In the genomic region with DNA sequence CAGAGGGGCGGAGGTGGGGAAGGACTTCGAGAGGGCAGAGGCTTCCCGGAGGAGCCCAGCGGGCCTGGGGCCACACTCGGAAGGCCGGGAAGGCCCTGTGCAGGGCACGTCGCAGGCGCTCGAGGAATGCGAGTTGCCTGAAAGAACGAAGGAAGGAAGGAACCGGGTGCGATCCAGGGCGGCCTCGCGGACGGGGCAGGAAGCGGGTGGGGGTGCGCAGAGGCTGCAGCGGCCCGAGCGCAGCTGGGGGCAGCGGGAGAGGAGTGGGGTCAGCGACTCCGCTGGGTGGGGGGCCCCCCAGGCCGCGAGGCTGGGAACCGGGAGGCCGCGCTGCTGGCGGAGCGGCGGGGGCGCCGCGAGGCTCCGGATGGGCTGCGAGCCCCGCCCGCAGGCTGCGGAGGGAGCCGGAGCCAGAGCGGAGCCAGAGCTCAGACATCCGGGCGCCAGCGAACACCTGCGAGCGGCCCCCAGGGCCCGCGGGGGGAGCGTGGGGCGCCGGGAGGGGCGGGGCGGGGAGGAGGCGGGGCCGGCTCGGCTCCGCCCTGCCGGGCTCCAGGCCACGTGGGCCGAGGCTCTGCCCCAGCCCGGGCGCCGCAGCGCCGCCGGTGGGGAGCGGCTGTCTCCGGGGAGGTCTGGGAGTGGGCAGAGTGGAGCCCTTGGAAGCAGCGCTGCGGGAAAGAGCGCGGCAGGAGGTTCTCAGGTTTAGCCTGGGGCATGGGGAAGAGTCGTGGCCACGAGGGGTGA, we compare ENCODE assay signal across 8 cellular contexts. TPM values are rescaled to one million over a fixed set of nuclear protein-coding genes. Genes with fewer than 3 reads are reported as not detected.
A peak's percentile ranks its signal among the peaks of the same experiment; 100 is the strongest.
DNase-seq lines count a peak whose midpoint lies in the region; ATAC-seq, FAIRE-seq and TF ChIP-seq lines count a peak whose summit lies in the region.

No MANE protein-coding gene starts in this region.

- H3K9me3 Mint-ChIP-seq in activated CD4-positive, alpha-beta T cell treated with anti-CD3 and anti-CD28 coated beads, Interleukin-2, amount 10 ng/mL, durations not matched to agents 24 days and 14 days, result no peaks in the 10 kb centered on the region

- FAIRE-seq in HepG2 (lab: Jason Lieb, UNC), result no peak

- H3K27ac ChIP-seq in colonic mucosa (peak overlapping the region; percentile 92), HepG2 (ENCODE audit: extremely low read length, insufficient read depth, low read length) (peak overlapping the region; percentile 98)

- H3K4me1 ChIP-seq in colonic mucosa (peaks cover 12% of the 10 kb centered on the region), HepG2 (ENCODE audit: insufficient read depth, low read length) (peaks cover 69% of the 10 kb centered on the region)

- peaks cover 11% of the 10 kb centered on the region for H3K27me3 Mint-ChIP-seq in activated CD4-positive, alpha-beta T cell treated with anti-CD3 and anti-CD28 coated beads, Interleukin-2, amount 10 ng/mL, durations not matched to agents 24 days and 14 days

- H3K4me3 ChIP-seq in AG10803 (ENCODE audit: low read length) (peak overlapping the region; percentile 96), colonic mucosa (peak overlapping the region; percentile 58), HepG2 (replicated peaks in 1 of 3; ENCODE audit: insufficient read depth in 1 of 3, low read depth in 2 of 3, low read length in 3 of 3) (peak overlapping the region; percentile 52 to 72 (median 55); a peak in 5 of 6 replicates)

- peak; percentile 27 for TF ChIP-seq CTCF in AG10803 (conservative IDR thresholded peaks at IDR 0.05; ENCODE audit: low read length)
- TF ChIP-seq CTCF in colonic mucosa (IDR thresholded peaks at IDR 0.05), result no peak
- peak; percentile 54 for TF ChIP-seq CTCF in HepG2 (CRISPR knock-in tag; IDR thresholded peaks at IDR 0.05)

- peak overlapping the region; percentile 95 for H3K4me2 ChIP-seq in HepG2 (ENCODE audit: low read depth, low read length)

- peaks cover 9% of the 10 kb centered on the region; the same call in 1 of the 2 replicates for H4K20me1 ChIP-seq in HepG2 (ENCODE audit: insufficient read depth, low read length)

- ATAC-seq in HG03159 (IDR thresholded peaks at IDR 0.05; ENCODE audit: unreplicated experiment) (peak; percentile 45), HepG2 (peak; percentile 68)

- H3K9me3 ChIP-seq in colonic mucosa (no peaks in the 10 kb centered on the region), HepG2 (ENCODE audit: low read length) (no peaks in the 10 kb centered on the region)

- POLR2A ChIA-PET in HepG2 (lab: Yijun Ruan, JAX), result interaction anchor here (0.6 to 6.0 kb wide), 13 partner anchors 8 to 210 kb away, joined by 3 to 54 read pairs (median 4); a partner anchor contains a TSS

- TF ChIP-seq RAD21 in HepG2 (CRISPR knock-in tag; IDR thresholded peaks at IDR 0.05), result peak; percentile 11; the same call in 1 of the 2 replicates

- in situ Hi-C loops in GM18951 (cut with MboI; ENCODE audit: low sequenced_read_pairs, unreplicated experiment) (loop anchor here (5.0 to 10.0 kb wide), 2 partner anchors 60 to 83 kb away; no protein-coding TSS in a partner anchor), HepG2 (cut with HindIII; ENCODE audit: extremely low pct_ligation_motif_present, low pct_unique_long_range_greater_than_20kb) (no loop called here)

- peaks cover 9% of the 10 kb centered on the region for H3K36me3 Mint-ChIP-seq in activated CD4-positive, alpha-beta T cell treated with anti-CD3 and anti-CD28 coated beads, Interleukin-2, amount 10 ng/mL, durations not matched to agents 24 days and 14 days (ENCODE audit: low read depth)

- H3K27me3 ChIP-seq in colonic mucosa (no peaks in the 10 kb centered on the region), HepG2 (ENCODE audit: control insufficient read depth in 1 of 2, insufficient read depth in 2 of 2, low read length in 2 of 2) (no peaks in the 10 kb centered on the region; a peak in 1 of 5 replicates)

- TF ChIP-seq POLR2A in GM18951 (IDR thresholded peaks at IDR 0.05; ENCODE audit: extremely low read depth, insufficient read depth, insufficient read length), result peak; percentile 82
- peak; percentile 50 to 69; a peak in 3 of 4 replicates for TF ChIP-seq POLR2A in HepG2 (IDR thresholded peaks at IDR 0.05; ENCODE audit: insufficient read depth in 1 of 2, low read depth in 2 of 2, low read length in 2 of 2)

- TF ChIP-seq EP300 in HepG2 (IDR thresholded peaks at IDR 0.05; ENCODE audit: low read depth in 2 of 2, low read length in 2 of 2) (peak in 1 of 2 experiments; percentile 89; a peak in 2 of 4 replicates), HepG2 (CRISPR knock-in tag; IDR thresholded peaks at IDR 0.05; ENCODE audit: borderline replicate concordance) (no peak; the same call in 1 of the 2 replicates)

- DNase-seq in AG10803 (ENCODE audit: low read depth) (peak; percentile 75), NCI-H446 (lab: John Stamatoyannopoulos, UW) (peak; percentile 90 to 97), colonic mucosa (peak; percentile 90), HepG2 (ENCODE audit: low spot score) (peak; percentile 76)
- DNase-seq in activated CD4-positive, alpha-beta T cell treated with anti-CD3 and anti-CD28 coated beads, Interleukin-2, amount 10 ng/mL, durations not matched to agents 24 days and 14 days, result peak; percentile 95
- DNase-seq in stimulated activated CD4-positive, alpha-beta T cell treated with anti-CD3 and anti-CD28 coated beads, Interleukin-4, amount 100 ng/mL, for 1 hour, result peak; percentile 81

- no peak overlapping the region for H2AFZ ChIP-seq in HepG2 (ENCODE audit: low read length)

- H3K4me3 Mint-ChIP-seq in activated CD4-positive, alpha-beta T cell treated with anti-CD3 and anti-CD28 coated beads, Interleukin-2, amount 10 ng/mL, durations not matched to agents 24 days and 14 days, result peak overlapping the region; percentile 88

- H3K9ac ChIP-seq in colonic mucosa (ENCODE audit: low read depth in 2 of 2, low read length in 2 of 2), result peak overlapping the region; percentile 93 to 100
- peak overlapping the region; percentile 97 for H3K9ac ChIP-seq in HepG2 (ENCODE audit: insufficient read depth, low read depth, low read length)

- no peaks in the 10 kb centered on the region for H3K36me3 ChIP-seq in colonic mucosa
- no peaks in the 10 kb centered on the region for H3K36me3 ChIP-seq in HepG2 (replicated peaks in 1 of 2; ENCODE audit: control insufficient read depth in 1 of 2, insufficient read depth in 2 of 2, low read length in 2 of 2)

- intact Hi-C loops in activated CD4-positive, alpha-beta T cell treated with anti-CD3 and anti-CD28 coated beads, Interleukin-2, amount 10 ng/mL, durations not matched to agents 24 days and 14 days (cut with micrococcal nuclease), result loop anchor here (10.0 kb wide), 1 partner anchor 190 kb away; a partner anchor contains a TSS
- intact Hi-C loops in colonic mucosa (cut with DNase I) (no loop called here), HepG2 (cut with micrococcal nuclease; ENCODE audit: unreplicated experiment) (loop anchor here (5.0 to 10.0 kb wide), 2 partner anchors 38 to 190 kb away; a partner anchor contains a TSS)

- peaks cover 25% of the 10 kb centered on the region for H3K79me2 ChIP-seq in HepG2 (ENCODE audit: insufficient read depth, low read length)

- H3K4me1 Mint-ChIP-seq in activated CD4-positive, alpha-beta T cell treated with anti-CD3 and anti-CD28 coated beads, Interleukin-2, amount 10 ng/mL, durations not matched to agents 24 days and 14 days, result peaks cover 48% of the 10 kb centered on the region

- 1% methylated on average over 35 of the region's 77 CpGs for WGBS in HepG2 (ENCODE audit: low lambda C conversion rate)

- no TSS peak for BruUV-seq in HepG2 (replicated peaks; lab: Mats Ljungman, UMichigan)

- peak overlapping the region; percentile 91 for H3K27ac Mint-ChIP-seq in activated CD4-positive, alpha-beta T cell treated with anti-CD3 and anti-CD28 coated beads, Interleukin-2, amount 10 ng/mL, durations not matched to agents 24 days and 14 days

- CTCF ChIA-PET in HepG2 (lab: Yijun Ruan, JAX; ENCODE audit: low intra/inter-chr PET ratio, low total read pairs), result interaction anchor here (1.1 kb wide), 1 partner anchor 9 kb away, joined by 3 read pairs; no protein-coding TSS in a partner anchor

RNA-seq across cellular contexts. Expression of a gene that starts 4.6 kb away (rescaled TPM):
- total RNA-seq in activated CD4-positive, alpha-beta T cell treated with anti-CD3 and anti-CD28 coated beads, Interleukin-2, amount 10 ng/mL, durations not matched to agents 24 days and 14 days, result 21.2 and 23.5 TPM in 2 replicates
- 100 to 1,000 TPM; 106 to 221 TPM for total RNA-seq in colonic mucosa
- 67.8 and 115 TPM in 2 replicates for total RNA-seq in HepG2 (2016; rRNA removed; fragmentation: Illumina TruSeq; extraction: Trizol)
- 119 and 126 TPM in 2 replicates for total RNA-seq in HepG2 (2016; cell fraction: cytosol; rRNA removed; fragmentation: Illumina TruSeq; extraction: Trizol; ENCODE audit: low read depth)
- total RNA-seq in HepG2 (2016; cell fraction: insoluble cytoplasmic fraction; rRNA removed; fragmentation: Illumina TruSeq; extraction: Trizol), result 65.6 and 120 TPM in 2 replicates
- 79.8 and 82.4 TPM in 2 replicates for total RNA-seq in HepG2 (2016; cell fraction: membrane; rRNA removed; fragmentation: Illumina TruSeq; extraction: Trizol)
- 82.3 and 85.6 TPM in 2 replicates for total RNA-seq in HepG2 (2016; cell fraction: nucleus; rRNA removed; fragmentation: Illumina TruSeq; extraction: Trizol)
- 34.9 and 64.8 TPM in 2 replicates for polyA plus RNA-seq in HepG2 (2011; rRNA removed)
- 40.3 and 106 TPM in 2 replicates for polyA plus RNA-seq in HepG2 (2011; cell fraction: cytosol; rRNA removed)
- polyA plus RNA-seq in HepG2 (2011; cell fraction: nucleus; rRNA removed), result 50.4 and 124 TPM in 2 replicates
- 19.1 and 19.4 TPM in 2 replicates for polyA plus RNA-seq in HepG2 (2012)
- polyA plus RNA-seq in HepG2 (2016; cell fraction: cytosol; fragmentation: Illumina TruSeq; extraction: Trizol; ENCODE audit: low read depth), result 19.4 and 20.9 TPM in 2 replicates
- 67.3 and 67.6 TPM in 2 replicates for polyA plus RNA-seq in HepG2 (2016; cell fraction: insoluble cytoplasmic fraction; fragmentation: Illumina TruSeq; extraction: Trizol; ENCODE audit: low read depth)
- polyA plus RNA-seq in HepG2 (2016; cell fraction: membrane; fragmentation: Illumina TruSeq; extraction: Trizol; ENCODE audit: low read depth), result 27.8 and 28.9 TPM in 2 replicates
- 106 and 110 TPM in 2 replicates for polyA plus RNA-seq in HepG2 (2016; cell fraction: nucleus; fragmentation: Illumina TruSeq; extraction: Trizol; ENCODE audit: insufficient read depth, low read depth)
- polyA minus RNA-seq in HepG2 (2011; rRNA and poly(A)+ RNA removed; ENCODE audit: low replicate concordance), result 66.2 and 315 TPM in 2 replicates
- 18.4 and 43.5 TPM in 2 replicates for polyA minus RNA-seq in HepG2 (2011; cell fraction: cytosol; rRNA and poly(A)+ RNA removed)
- 53.5 and 115 TPM in 2 replicates for polyA minus RNA-seq in HepG2 (2011; cell fraction: nucleus; rRNA and poly(A)+ RNA removed)

RNA-seq across cellular contexts. Expression of a gene that starts 23.6 kb away (rescaled TPM):
- 30.4 and 33.7 TPM in 2 replicates for total RNA-seq in activated CD4-positive, alpha-beta T cell treated with anti-CD3 and anti-CD28 coated beads, Interleukin-2, amount 10 ng/mL, durations not matched to agents 24 days and 14 days
- total RNA-seq in colonic mucosa, result 10 to 100 TPM in 1 of 2 donors, 1 to 10 TPM in 1; 8.2 to 32.9 TPM
- total RNA-seq in HepG2 (2016; rRNA removed; fragmentation: Illumina TruSeq; extraction: Trizol), result 5.7 and 6.6 TPM in 2 replicates
- 1.1 and 1.3 TPM in 2 replicates for total RNA-seq in HepG2 (2016; cell fraction: cytosol; rRNA removed; fragmentation: Illumina TruSeq; extraction: Trizol; ENCODE audit: low read depth)
- total RNA-seq in HepG2 (2016; cell fraction: insoluble cytoplasmic fraction; rRNA removed; fragmentation: Illumina TruSeq; extraction: Trizol), result 4.9 and 6.0 TPM in 2 replicates
- 2.6 TPM in 2 replicates for total RNA-seq in HepG2 (2016; cell fraction: membrane; rRNA removed; fragmentation: Illumina TruSeq; extraction: Trizol)
- 5.1 and 7.1 TPM in 2 replicates for total RNA-seq in HepG2 (2016; cell fraction: nucleus; rRNA removed; fragmentation: Illumina TruSeq; extraction: Trizol)
- 0.50 and 0.65 TPM in 2 replicates for polyA plus RNA-seq in HepG2 (2011; rRNA removed)
- polyA plus RNA-seq in HepG2 (2011; cell fraction: cytosol; rRNA removed), result 0.29 and 0.35 TPM in 2 replicates
- polyA plus RNA-seq in HepG2 (2011; cell fraction: nucleus; rRNA removed), result 1.9 TPM in 2 replicates
- polyA plus RNA-seq in HepG2 (2012), result 0.63 and 1.4 TPM in 2 replicates
- polyA plus RNA-seq in HepG2 (2016; cell fraction: cytosol; fragmentation: Illumina TruSeq; extraction: Trizol; ENCODE audit: low read depth), result 0.24 and 0.26 TPM in 2 replicates
- 3.4 and 4.2 TPM in 2 replicates for polyA plus RNA-seq in HepG2 (2016; cell fraction: insoluble cytoplasmic fraction; fragmentation: Illumina TruSeq; extraction: Trizol; ENCODE audit: low read depth)
- 0.62 and 0.69 TPM in 2 replicates for polyA plus RNA-seq in HepG2 (2016; cell fraction: membrane; fragmentation: Illumina TruSeq; extraction: Trizol; ENCODE audit: low read depth)
- 12.8 and 14.2 TPM in 2 replicates for polyA plus RNA-seq in HepG2 (2016; cell fraction: nucleus; fragmentation: Illumina TruSeq; extraction: Trizol; ENCODE audit: insufficient read depth, low read depth)
- polyA minus RNA-seq in HepG2 (2011; rRNA and poly(A)+ RNA removed; ENCODE audit: low replicate concordance), result 1.8 and 19.5 TPM in 2 replicates
- 0.79 and 1.1 TPM in 2 replicates for polyA minus RNA-seq in HepG2 (2011; cell fraction: cytosol; rRNA and poly(A)+ RNA removed)
- polyA minus RNA-seq in HepG2 (2011; cell fraction: nucleus; rRNA and poly(A)+ RNA removed), result 0.87 and 1.3 TPM in 2 replicates

Comparison
In these comparisons a context has a peak if more than half of its experiments do, and no peak if none do; other contexts are left out.
1. Peak in every context shown above with its lines: DNase-seq, ATAC-seq, H3K4me3 ChIP-seq and H3K27ac ChIP-seq.